14 cellular contexts compared by ENCODE assay signal in genomic region chr10:76301950-76302349, GRCh38.
DNase-seq lines count a peak whose midpoint lies in the region; ATAC-seq, FAIRE-seq and TF ChIP-seq lines count a peak whose summit lies in the region.
"Had no signal": no experiment of that assay in that cellular context is flagged by ENCODE, and none has a peak within 500 bp of the region (broad histone marks: within the 10 kb centered on the region; RNA-seq: fewer than 3 reads in every experiment).

No MANE protein-coding gene starts in this region.

- no peak overlapping the region for H2BK20ac ChIP-seq in H9 (ENCODE audit: low read depth, low read length, poor library complexity, severe bottlenecking)

- H2AFZ ChIP-seq in H9 (ENCODE audit: low read length) = no peak overlapping the region

- no peak overlapping the region for H3K14ac ChIP-seq in H9 (ENCODE audit: insufficient read depth, low read length)

- no peak overlapping the region for H2BK12ac ChIP-seq in H9 (ENCODE audit: insufficient read length, low read depth, low read length)

- H2AK5ac ChIP-seq in H9 (ENCODE audit: insufficient read length, low read length) = no peak overlapping the region

- H4K91ac ChIP-seq in H9 (ENCODE audit: insufficient read length, low read depth, low read length) = no peak overlapping the region

- CTCF ChIA-PET in A673 (lab: Charles Lee) = interaction anchor here (0.6 kb wide), 1 partner anchor 268 kb away, joined by 3 read pairs; no protein-coding TSS in a partner anchor
- CTCF ChIA-PET in Panc1 (lab: Charles Lee) = interaction anchor here (0.6 kb wide), 1 partner anchor 182 kb away, joined by 4 read pairs; no protein-coding TSS in a partner anchor

- H2BK120ac ChIP-seq in H9 (ENCODE audit: low read depth, low read length, poor library complexity, severe bottlenecking) = no peak overlapping the region

- H3K4me2 ChIP-seq in H9 (ENCODE audit: insufficient read depth, insufficient read length, low read length) = no peak overlapping the region

- no peaks in the 10 kb centered on the region for H3K79me1 ChIP-seq in H9 (ENCODE audit: insufficient read depth, low read depth, low read length, poor library complexity, severe bottlenecking)

- H3K27me3 ChIP-seq in A673 (replicated peaks; ENCODE audit: insufficient read depth, low read depth, low read length, poor library complexity) (no peaks in the 10 kb centered on the region), H9 (ENCODE audit: insufficient read depth, low read length) (no peaks in the 10 kb centered on the region), Panc1 (ENCODE audit: control insufficient read depth, insufficient read depth, low read length) (peaks cover 7% of the 10 kb centered on the region; the same call in 1 of the 2 replicates)

- H3K36me3 ChIP-seq in A673 (ENCODE audit: insufficient read depth, low read length, poor library complexity, severe bottlenecking) (no peaks in the 10 kb centered on the region), Panc1 (ENCODE audit: control insufficient read depth, insufficient read depth, low read length) (no peaks in the 10 kb centered on the region), kidney (ENCODE audit: control insufficient read depth in 1 of 2, insufficient read depth in 2 of 2, low read length in 2 of 2) (no peaks in the 10 kb centered on the region)

- no peak overlapping the region for H3K23ac ChIP-seq in H9 (ENCODE audit: insufficient read length, low read depth, low read length)

- no peaks in the 10 kb centered on the region for H3K9me3 ChIP-seq in A673 (ENCODE audit: low read depth, low read length, poor library complexity, severe bottlenecking)
- no peaks in the 10 kb centered on the region for H3K9me3 ChIP-seq in H9 (ENCODE audit: control insufficient read depth, low read depth, low read length)
- H3K9me3 ChIP-seq in Panc1 (ENCODE audit: control insufficient read depth, insufficient read depth, low read depth, low read length) = no peaks in the 10 kb centered on the region
- no peaks in the 10 kb centered on the region for H3K9me3 ChIP-seq in kidney (ENCODE audit: control insufficient read depth in 1 of 2, low read length in 2 of 2)

- H3K18ac ChIP-seq in H9 (ENCODE audit: insufficient read length, low read depth, low read length) = no peak overlapping the region

- no peak overlapping the region for H3K4me3 ChIP-seq in A673 (ENCODE audit: low read depth, low read length, poor library complexity, severe bottlenecking)
- no peak overlapping the region for H3K4me3 ChIP-seq in Panc1 (ENCODE audit: low read depth in 2 of 2, low read length in 2 of 2)
- H3K4me3 ChIP-seq in kidney (ENCODE audit: low read length in 2 of 2) = no peak overlapping the region

- H4K5ac ChIP-seq in H9 (ENCODE audit: insufficient read length, low read depth, low read length) = no peak overlapping the region

- H3K27ac ChIP-seq in A673 (ENCODE audit: low read depth, low read length, poor library complexity, severe bottlenecking) (no peak overlapping the region), H9 (ENCODE audit: insufficient read length, low read depth, low read length) (no peak overlapping the region), Panc1 (ENCODE audit: low read length) (no peak overlapping the region), kidney (ENCODE audit: low read depth in 2 of 2, low read length in 2 of 2) (peak overlapping the region in 1 of 2 donors; percentile 73)

- no peak overlapping the region for H2BK5ac ChIP-seq in H9 (ENCODE audit: insufficient read length, low read length)

- H3K79me2 ChIP-seq in H9 (ENCODE audit: insufficient read depth, low read length) = no peaks in the 10 kb centered on the region

- no peak overlapping the region for H3K4me3 Mint-ChIP-seq in H9
- H3K4me3 Mint-ChIP-seq: CD8-positive, alpha-beta T cell had no signal

- ATAC-seq in Panc1 (no peak), HG03439 (IDR thresholded peaks at IDR 0.05; ENCODE audit: unreplicated experiment) (no peak), GM18873 (IDR thresholded peaks at IDR 0.05; ENCODE audit: low FRiP score, unreplicated experiment) (no peak)
- ATAC-seq: CD8-positive, alpha-beta T cell; left ventricle myocardium superior; right cardiac atrium had no signal

- no peaks in the 10 kb centered on the region for H3K23me2 ChIP-seq in H9 (ENCODE audit: insufficient read length, low read depth, low read length, poor library complexity, severe bottlenecking)

- no peak overlapping the region for H2BK15ac ChIP-seq in H9 (ENCODE audit: low read depth, low read length)

- peaks cover 24% of the 10 kb centered on the region for H3K27me3 Mint-ChIP-seq in H9 (ENCODE audit: low read depth)

- WGBS in H9 (ENCODE audit: extremely low coverage, insufficient read length, low lambda C conversion rate) = no CpG with 5 or more reads among the region's 3 CpGs

- POLR2A ChIA-PET in A673 (lab: Charles Lee; ENCODE audit: low non-redundant PET) = no interaction called here
- POLR2A ChIA-PET in Panc1 (lab: Charles Lee) = no interaction called here

- no peak overlapping the region for H3K27ac Mint-ChIP-seq in H9
- H3K27ac Mint-ChIP-seq: CD8-positive, alpha-beta T cell had no signal

- peak; percentile 28; the same call in 1 of the 2 replicates for TF ChIP-seq CTCF in A673 (conservative IDR thresholded peaks at IDR 0.05; ENCODE audit: low read depth, low read length)
- peak; percentile 43; the same call in 2 of the 3 replicates for TF ChIP-seq CTCF in H9 (conservative IDR thresholded peaks at IDR 0.05)
- peak; percentile 29 for TF ChIP-seq CTCF in Panc1 (IDR thresholded peaks at IDR 0.05)
- TF ChIP-seq CTCF in kidney (IDR thresholded peaks at IDR 0.05; ENCODE audit: borderline replicate concordance, extremely low read depth, insufficient read depth) = peak; percentile 35

- no peaks in the 10 kb centered on the region for H3K9me3 Mint-ChIP-seq in H9
- H3K9me3 Mint-ChIP-seq: CD8-positive, alpha-beta T cell had no signal

- no peak overlapping the region for H3K56ac ChIP-seq in H9 (ENCODE audit: insufficient read length, low read depth, low read length)

- H3K4me1 Mint-ChIP-seq in H9 = peaks cover 28 to 44% of the 10 kb centered on the region in 2 experiments

- in situ Hi-C loops in Panc1 (cut with HindIII; ENCODE audit: low pct_unique_long_range_greater_than_20kb, low sequenced_read_pairs) = no loop called here

- FAIRE-seq in kidney (lab: Jason Lieb, UNC) = no peak
- FAIRE-seq: colon, frontal cortex had no signal

- H4K20me1 ChIP-seq in H9 (ENCODE audit: control insufficient read depth, insufficient read depth, insufficient read length) = no peaks in the 10 kb centered on the region

- DNase-seq in A673 (ENCODE audit: low spot score) (no peak), H9 (no peak), Panc1 (ENCODE audit: low read depth, low spot score) (no peak), kidney (no peak), NCI-H2029 (lab: John Stamatoyannopoulos, UW) (no peak), EL (no peak)
- DNase-seq: activated T-cell treated with anti-CD3 and anti-CD28 coated beads, Interleukin-2, amount 50 U/mL, for 48 hours; CD8-positive, alpha-beta T cell; left ventricle myocardium superior; right cardiac atrium had no signal

- no peak overlapping the region for H3T11ph ChIP-seq in H9 (ENCODE audit: low read length)

- no peaks in the 10 kb centered on the region for H3K4me1 ChIP-seq in A673 (ENCODE audit: insufficient read depth, low read length, poor library complexity, severe bottlenecking)
- no peaks in the 10 kb centered on the region for H3K4me1 ChIP-seq in H9 (ENCODE audit: insufficient read depth, low read length)
- no peaks in the 10 kb centered on the region for H3K4me1 ChIP-seq in Panc1 (ENCODE audit: control insufficient read depth, insufficient read depth, low read length)
- H3K4me1 ChIP-seq in kidney (ENCODE audit: control insufficient read depth in 1 of 2, insufficient read depth in 1 of 2, low read depth in 1 of 2, low read length in 2 of 2) = peaks cover 31 to 56% of the 10 kb centered on the region in 2 donors

- H3K36me3 Mint-ChIP-seq in H9 (ENCODE audit: insufficient read depth in 1 of 3, low read depth in 3 of 3) = no peaks in the 10 kb centered on the region
- H3K36me3 Mint-ChIP-seq: CD8-positive, alpha-beta T cell had no signal

- no peak overlapping the region for H3K4ac ChIP-seq in H9 (ENCODE audit: low read depth, low read length)

- intact Hi-C loops in A673 (cut with micrococcal nuclease; ENCODE audit: unreplicated experiment) (loop anchor here (2.0 to 10.0 kb wide), 3 partner anchors 265 to 901 kb away; partner anchors contain the start of gene ZNF503), Panc1 (cut with micrococcal nuclease; ENCODE audit: unreplicated experiment) (loop anchor here (10.0 kb wide), 3 partner anchors 243 to 897 kb away; partner anchors contain the start of gene ZNF503), kidney (cut with DNase I) (loop anchor here (10.0 kb wide), 1 partner anchor 907 kb away; no protein-coding TSS in a partner anchor)

- H4K8ac ChIP-seq in H9 (replicated peaks; ENCODE audit: insufficient read length, low read depth, low read length) = no peak overlapping the region

- no TSS peak for BruUV-seq in A673 (replicated peaks; lab: Mats Ljungman, UMichigan)
- no TSS peak for BruUV-seq in Panc1 (replicated peaks; lab: Mats Ljungman, UMichigan)

- H3K9ac ChIP-seq in H9 (ENCODE audit: extremely low read depth, insufficient read length, low read length) = no peak overlapping the region
- H3K9ac ChIP-seq in kidney (ENCODE audit: low read length in 2 of 2) = no peak overlapping the region
